In genomic region chrX:15136795-15137194, GRCh38 we compare ENCODE assay signal across 28 cellular contexts.
DNase-seq lines count a peak whose midpoint lies in the region; ATAC-seq, FAIRE-seq and TF ChIP-seq lines count a peak whose summit lies in the region.
"Had no signal": no experiment of that assay in that cellular context is flagged by ENCODE, and none has a peak within 500 bp of the region (broad histone marks: within the 10 kb centered on the region; RNA-seq: fewer than 3 reads in every experiment).

No MANE protein-coding gene starts in this region.

- peaks cover under 1% of the 10 kb centered on the region for H3K4me1 ChIP-seq in HepG2 (ENCODE audit: insufficient read depth, low read length)
- no peaks in the 10 kb centered on the region for H3K4me1 ChIP-seq in right lobe of liver
- H3K4me1 ChIP-seq in Karpas-422 (ENCODE audit: low read length) = no peaks in the 10 kb centered on the region
- H3K4me1 ChIP-seq in osteoblast (ENCODE audit: insufficient read depth, low read length) = no peaks in the 10 kb centered on the region
- H3K4me1 ChIP-seq in small intestine (ENCODE audit: control insufficient read depth in 2 of 2, insufficient read depth in 1 of 2, low read depth in 1 of 2, low read length in 1 of 2) = no peaks in the 10 kb centered on the region
- no peaks in the 10 kb centered on the region for H3K4me1 ChIP-seq in GM23248 (ENCODE audit: insufficient read depth)
- H3K4me1 ChIP-seq: BE2C, BLaER1 had no signal

- no peaks in the 10 kb centered on the region for H3K9me3 Mint-ChIP-seq in osteocyte (ENCODE audit: unreplicated experiment)
- H3K9me3 Mint-ChIP-seq: CD4-positive, alpha-beta memory T cell; CD4-positive, CD25-positive, alpha-beta regulatory T cell had no signal

- DNase-seq in HepG2 (ENCODE audit: low spot score) = no peak
- DNase-seq in right lobe of liver = no peak
- DNase-seq in Karpas-422 = peak; percentile 32
- DNase-seq in osteoblast (ENCODE audit: insufficient read length, low spot score, missing footprints) = peak; percentile 32
- no peak for DNase-seq in small intestine
- DNase-seq in osteocyte (ENCODE audit: extremely low spot score, unreplicated experiment) = no peak
- DNase-seq in activated effector memory CD4-positive, alpha-beta T cell treated with anti-CD3 and anti-CD28 coated beads, Interleukin-2, amount 50 U/mL, for 16 hours = no peak
- DNase-seq in GM23248 = no peak
- DNase-seq: ACHN; BE2C; C1 segment of cervical spinal cord; CD4-positive, alpha-beta memory T cell; CD4-positive, CD25-positive, alpha-beta regulatory T cell; CD8-positive, alpha-beta memory T cell; COR-L47; DMS 273 treated with DMSO at 0.1 percent for 48 hours; DMS153; DMS53; DMS79; DND-41; EL; GDM1 had no signal

- ATAC-seq in HepG2 (no peak), right lobe of liver (no peak)
- ATAC-seq: GM12878 had no signal

- no TSS peak for BruUV-seq in HepG2 (replicated peaks; lab: Mats Ljungman, UMichigan)

- no peak for TF ChIP-seq POLR2A in HepG2 (IDR thresholded peaks at IDR 0.05; ENCODE audit: insufficient read depth in 1 of 2, low read depth in 2 of 2, low read length in 2 of 2)
- TF ChIP-seq POLR2A in right lobe of liver (IDR thresholded peaks at IDR 0.05) = no peak

- H3F3A ChIP-seq in GM23248 (ENCODE audit: insufficient read depth) = no peaks in the 10 kb centered on the region

- H3K4me2 ChIP-seq in HepG2 (ENCODE audit: low read depth, low read length) (no peak overlapping the region), Karpas-422 (ENCODE audit: low read depth, low read length, poor library complexity, severe bottlenecking) (no peak overlapping the region), osteoblast (ENCODE audit: insufficient read depth, low read length) (no peak overlapping the region), GM23248 (ENCODE audit: unreplicated experiment) (no peak overlapping the region)
- H3K4me2 ChIP-seq: BLaER1 had no signal

- TF ChIP-seq RAD21 in HepG2 (CRISPR knock-in tag; IDR thresholded peaks at IDR 0.05) = no peak

- intact Hi-C loops in HepG2 (cut with micrococcal nuclease; ENCODE audit: unreplicated experiment) (no loop called here), right lobe of liver (cut with DNase I) (no loop called here)

- H3K9me3 ChIP-seq in HepG2 (ENCODE audit: low read length) = no peaks in the 10 kb centered on the region
- H3K9me3 ChIP-seq in right lobe of liver = no peaks in the 10 kb centered on the region
- no peaks in the 10 kb centered on the region for H3K9me3 ChIP-seq in Karpas-422 (ENCODE audit: low read length)
- no peaks in the 10 kb centered on the region for H3K9me3 ChIP-seq in osteoblast (ENCODE audit: low read depth, low read length)
- no peaks in the 10 kb centered on the region for H3K9me3 ChIP-seq in small intestine (ENCODE audit: control insufficient read depth, low read depth)
- H3K9me3 ChIP-seq in GM23248 (ENCODE audit: low read depth) = no peaks in the 10 kb centered on the region
- H3K9me3 ChIP-seq: BE2C, BLaER1 had no signal

- H3K4me1 Mint-ChIP-seq in osteocyte (ENCODE audit: unreplicated experiment) = no peaks in the 10 kb centered on the region
- H3K4me1 Mint-ChIP-seq: CD14-positive monocyte had no signal

- H3K27ac ChIP-seq in HepG2 (ENCODE audit: extremely low read length, insufficient read depth, low read length) (no peak overlapping the region), right lobe of liver (no peak overlapping the region), Karpas-422 (ENCODE audit: low read length) (no peak overlapping the region), osteoblast (ENCODE audit: low read depth, low read length) (no peak overlapping the region), small intestine (ENCODE audit: low read depth in 1 of 2, low read length in 1 of 2) (no peak overlapping the region), GM23248 (no peak overlapping the region)
- H3K27ac ChIP-seq: 22Rv1, BLaER1 had no signal

- no peak overlapping the region for H2AFZ ChIP-seq in HepG2 (ENCODE audit: low read length)
- no peak overlapping the region for H2AFZ ChIP-seq in Karpas-422 (ENCODE audit: low read length)
- H2AFZ ChIP-seq in osteoblast (ENCODE audit: low read length) = no peak overlapping the region
- no peak overlapping the region for H2AFZ ChIP-seq in GM23248

- POLR2A ChIA-PET in HepG2 (lab: Yijun Ruan, JAX) = no interaction called here

- TF ChIP-seq CTCF in HepG2 (CRISPR knock-in tag; IDR thresholded peaks at IDR 0.05) (no peak), right lobe of liver (IDR thresholded peaks at IDR 0.05) (no peak), osteoblast (IDR thresholded peaks at IDR 0.05; ENCODE audit: extremely low read depth, low read depth, low read length) (no peak), osteocyte (IDR thresholded peaks at IDR 0.05) (no peak)

- FAIRE-seq in HepG2 (lab: Jason Lieb, UNC) = no peak
- FAIRE-seq in small intestine (lab: Jason Lieb, UNC) = peak; percentile 19
- FAIRE-seq: GM12878, GM12892, GM18507 had no signal

- 5% methylated on average over 1 of the region's 1 CpG for WGBS in HepG2 (ENCODE audit: low lambda C conversion rate)
- 36% methylated on average over 1 of the region's 1 CpG for WGBS in right lobe of liver (ENCODE audit: insufficient coverage, low coverage, low lambda C conversion rate, missing lambda C conversion rate)
- 44 to 78% (median 45%) methylated on average over 1 of the region's 1 CpG for WGBS in small intestine, 3 donors
- 0% methylated on average over 1 of the region's 1 CpG for WGBS in GM23248 (ENCODE audit: low coverage in 1 of 2, low lambda C conversion rate in 2 of 2, missing lambda C conversion rate in 2 of 2), 2 experiments

- H3K36me3 Mint-ChIP-seq in osteocyte (ENCODE audit: unreplicated experiment) = no peaks in the 10 kb centered on the region
- H3K36me3 Mint-ChIP-seq: CD14-positive monocyte; CD4-positive, alpha-beta memory T cell; CD4-positive, CD25-positive, alpha-beta regulatory T cell had no signal

- CTCF ChIA-PET in HepG2 (lab: Yijun Ruan, JAX; ENCODE audit: low intra/inter-chr PET ratio, low total read pairs) = no interaction called here

- no peak overlapping the region for H3K4me3 ChIP-seq in HepG2 (replicated peaks in 1 of 3; ENCODE audit: insufficient read depth in 1 of 3, low read depth in 2 of 3, low read length in 3 of 3)
- no peak overlapping the region for H3K4me3 ChIP-seq in right lobe of liver
- no peak overlapping the region for H3K4me3 ChIP-seq in Karpas-422 (ENCODE audit: low read length)
- H3K4me3 ChIP-seq in osteoblast (ENCODE audit: insufficient read depth, low read length) = no peak overlapping the region
- no peak overlapping the region for H3K4me3 ChIP-seq in small intestine (ENCODE audit: low read depth in 1 of 2, low read length in 2 of 2)
- H3K4me3 ChIP-seq in GM23248 = no peak overlapping the region
- H3K4me3 ChIP-seq: BLaER1, GM12878 had no signal

- no peak for TF ChIP-seq EP300 in HepG2 (IDR thresholded peaks at IDR 0.05; ENCODE audit: low read depth in 2 of 2, low read length in 2 of 2)
- no peak for TF ChIP-seq EP300 in HepG2 (CRISPR knock-in tag; IDR thresholded peaks at IDR 0.05; ENCODE audit: borderline replicate concordance)

- H3K27ac Mint-ChIP-seq in osteocyte (ENCODE audit: unreplicated experiment) = no peak overlapping the region
- H3K27ac Mint-ChIP-seq: CD14-positive monocyte; CD4-positive, alpha-beta memory T cell; CD4-positive, CD25-positive, alpha-beta regulatory T cell; CD8-positive, alpha-beta memory T cell had no signal

- H3K36me3 ChIP-seq in HepG2 (replicated peaks in 1 of 2; ENCODE audit: control insufficient read depth in 1 of 2, insufficient read depth in 2 of 2, low read length in 2 of 2) (no peaks in the 10 kb centered on the region), right lobe of liver (no peaks in the 10 kb centered on the region), Karpas-422 (ENCODE audit: insufficient read depth, low read length) (no peaks in the 10 kb centered on the region), osteoblast (ENCODE audit: insufficient read depth, low read length) (no peaks in the 10 kb centered on the region), small intestine (ENCODE audit: control insufficient read depth in 2 of 2, insufficient read depth in 2 of 2, low read length in 2 of 2) (no peaks in the 10 kb centered on the region), GM23248 (ENCODE audit: low read depth) (no peaks in the 10 kb centered on the region)
- H3K36me3 ChIP-seq: BE2C, BLaER1 had no signal

- H4K20me1 ChIP-seq in HepG2 (ENCODE audit: insufficient read depth, low read length) = no peaks in the 10 kb centered on the region
- H4K20me1 ChIP-seq in Karpas-422 (ENCODE audit: insufficient read depth, low read depth, low read length) = no peaks in the 10 kb centered on the region
- H4K20me1 ChIP-seq in osteoblast (ENCODE audit: insufficient read depth, low read length) = no peaks in the 10 kb centered on the region
- H4K20me1 ChIP-seq in GM23248 (ENCODE audit: insufficient read depth) = no peaks in the 10 kb centered on the region
- H4K20me1 ChIP-seq: BLaER1 had no signal

- H3K9me2 ChIP-seq in Karpas-422 (replicated peaks; ENCODE audit: insufficient read depth, low read length) (no peaks in the 10 kb centered on the region), GM23248 (ENCODE audit: insufficient read depth) (no peaks in the 10 kb centered on the region)

- in situ Hi-C loops in HepG2 (cut with HindIII; ENCODE audit: extremely low pct_ligation_motif_present, low pct_unique_long_range_greater_than_20kb) (loop anchor here (25.0 kb wide), 1 partner anchor 1049 kb away; no protein-coding TSS in a partner anchor), GM23248 (cut with MboI) (no loop called here)

- no peaks in the 10 kb centered on the region for H3K27me3 Mint-ChIP-seq in osteocyte (ENCODE audit: unreplicated experiment)
- H3K27me3 Mint-ChIP-seq: CD4-positive, CD25-positive, alpha-beta regulatory T cell had no signal

- no peak overlapping the region for H3K4me3 Mint-ChIP-seq in osteocyte (ENCODE audit: unreplicated experiment)
- H3K4me3 Mint-ChIP-seq: CD14-positive monocyte; CD4-positive, alpha-beta memory T cell; CD4-positive, CD25-positive, alpha-beta regulatory T cell; CD8-positive, alpha-beta memory T cell had no signal

- H3K79me2 ChIP-seq in HepG2 (ENCODE audit: insufficient read depth, low read length) (no peaks in the 10 kb centered on the region), Karpas-422 (ENCODE audit: low read length) (no peaks in the 10 kb centered on the region), osteoblast (ENCODE audit: insufficient read depth, low read length) (no peaks in the 10 kb centered on the region), GM23248 (ENCODE audit: insufficient read depth) (no peaks in the 10 kb centered on the region)

- H3K27me3 ChIP-seq in HepG2 (ENCODE audit: control insufficient read depth in 1 of 2, insufficient read depth in 2 of 2, low read length in 2 of 2) (no peaks in the 10 kb centered on the region), right lobe of liver (no peaks in the 10 kb centered on the region), Karpas-422 (ENCODE audit: low read length) (no peaks in the 10 kb centered on the region), osteoblast (ENCODE audit: insufficient read depth, low read length) (no peaks in the 10 kb centered on the region), small intestine (ENCODE audit: control insufficient read depth in 2 of 2, insufficient read depth in 2 of 2, low read length in 2 of 2) (no peaks in the 10 kb centered on the region), GM23248 (replicated peaks; ENCODE audit: insufficient read depth) (no peaks in the 10 kb centered on the region)
- H3K27me3 ChIP-seq: BE2C had no signal

- H3K9ac ChIP-seq in HepG2 (ENCODE audit: insufficient read depth, low read depth, low read length) (no peak overlapping the region), Karpas-422 (ENCODE audit: low read length) (no peak overlapping the region), GM23248 (no peak overlapping the region)
- H3K9ac ChIP-seq: BLaER1 had no signal

Comparison
In these comparisons a context has a peak if more than half of its experiments do, and no peak if none do; other contexts are left out.
1. DNase-seq: peak in Karpas-422 (single experiment) and osteoblast (single experiment); none in HepG2 (single experiment), right lobe of liver (0 of 3), small intestine (single experiment), osteocyte (single experiment), activated effector memory CD4-positive, alpha-beta T cell treated with anti-CD3 and anti-CD28 coated beads, Interleukin-2, amount 50 U/mL, for 16 hours (single experiment) and GM23248 (single experiment).